ENCODE assay signal across 9 cellular contexts in genomic region chr3:157067114-157067513, GRCh38.
DNase-seq lines count a peak whose midpoint lies in the region; ATAC-seq and TF ChIP-seq lines count a peak whose summit lies in the region.
"Had no signal": no experiment of that assay in that cellular context is flagged by ENCODE, and none has a peak within 500 bp of the region (broad histone marks: within the 10 kb centered on the region; RNA-seq: fewer than 3 reads in every experiment).

No MANE protein-coding gene starts in this region.

- H3K4me1 Mint-ChIP-seq in activated CD8-positive, alpha-beta memory T cell treated with anti-CD3 and anti-CD28 coated beads, Interleukin-2, amount 10 ng/mL, durations not matched to agents 7 days and 5 days = peaks cover 22% of the 10 kb centered on the region
- H3K4me1 Mint-ChIP-seq in activated naive CD8-positive, alpha-beta T cell treated with anti-CD3 and anti-CD28 coated beads, Interleukin-2, amount 10 ng/mL, durations not matched to agents 7 days and 5 days = peaks cover 16% of the 10 kb centered on the region

- H3K9me3 ChIP-seq in esophagus muscularis mucosa (no peaks in the 10 kb centered on the region), adrenal gland (replicated peaks in 1 of 3) (no peaks in the 10 kb centered on the region), HAP-1 (no peaks in the 10 kb centered on the region)

- WGBS in esophagus muscularis mucosa = 81% methylated on average over 3 of the region's 3 CpGs
- WGBS in adrenal gland, 4 donors = 80 to 95% (median 88%) methylated on average over 3 of the region's 3 CpGs

- ATAC-seq in activated CD8-positive, alpha-beta memory T cell treated with anti-CD3 and anti-CD28 coated beads, Interleukin-2, amount 10 ng/mL, durations not matched to agents 7 days and 5 days = peak; percentile 79
- ATAC-seq in HG03175 (IDR thresholded peaks at IDR 0.05; ENCODE audit: unreplicated experiment) = peak; percentile 48
- ATAC-seq in activated naive CD8-positive, alpha-beta T cell treated with anti-CD3 and anti-CD28 coated beads, Interleukin-2, amount 10 ng/mL, durations not matched to agents 7 days and 5 days (ENCODE audit: low read depth) = peak; percentile 67
- peak; percentile 25 for ATAC-seq in stimulated activated naive CD8-positive, alpha-beta T cell treated with anti-CD3 and anti-CD28 coated beads, Interleukin-15, Interleukin-2, amounts not matched to agents 100 U/mL and 50 U/mL, for 24 hours

- DNase-seq in activated CD8-positive, alpha-beta memory T cell treated with anti-CD3 and anti-CD28 coated beads, Interleukin-2, amount 10 ng/mL, durations not matched to agents 7 days and 5 days = peak; percentile 49
- no peak for DNase-seq in activated CD8-positive, alpha-beta memory T cell treated with anti-CD3 and anti-CD28 coated beads for 24 hours
- no peak for DNase-seq in activated naive CD8-positive, alpha-beta T cell treated with anti-CD3 and anti-CD28 coated beads, Interleukin-2, amount 10 ng/mL, durations not matched to agents 7 days and 5 days
- DNase-seq in stimulated activated naive CD8-positive, alpha-beta T cell treated with anti-CD3 and anti-CD28 coated beads, Interleukin-15, Interleukin-2, amounts not matched to agents 100 U/mL and 50 U/mL, for 24 hours = no peak
- DNase-seq in esophagus muscularis mucosa (ENCODE audit: extremely low spot score) (no peak), adrenal gland (no peak), HAP-1 (ENCODE audit: low spot score in 2 of 2) (no peak)
- DNase-seq: NCI-H1436 had no signal

- TF ChIP-seq POLR2A in esophagus muscularis mucosa (IDR thresholded peaks at IDR 0.05; ENCODE audit: low read depth) (no peak), adrenal gland (IDR thresholded peaks at IDR 0.05) (no peak)

- H3K4me3 ChIP-seq in esophagus muscularis mucosa (no peak overlapping the region), adrenal gland (no peak overlapping the region), HAP-1 (no peak overlapping the region)

- H3K36me3 ChIP-seq in esophagus muscularis mucosa (no peaks in the 10 kb centered on the region), adrenal gland (replicated peaks in 1 of 2) (no peaks in the 10 kb centered on the region), HAP-1 (replicated peaks) (no peaks in the 10 kb centered on the region)

- H3K27ac Mint-ChIP-seq in activated CD8-positive, alpha-beta memory T cell treated with anti-CD3 and anti-CD28 coated beads, Interleukin-2, amount 10 ng/mL, durations not matched to agents 7 days and 5 days = peak overlapping the region; percentile 33
- H3K27ac Mint-ChIP-seq in activated naive CD8-positive, alpha-beta T cell treated with anti-CD3 and anti-CD28 coated beads, Interleukin-2, amount 10 ng/mL, durations not matched to agents 7 days and 5 days = no peak overlapping the region

- in situ Hi-C loops in HAP-1 (cut with MboI; ENCODE audit: low sequenced_read_pairs) = no loop called here

- TF ChIP-seq EP300 in esophagus muscularis mucosa (IDR thresholded peaks at IDR 0.05) = no peak

- H3K9me3 Mint-ChIP-seq in activated CD8-positive, alpha-beta memory T cell treated with anti-CD3 and anti-CD28 coated beads, Interleukin-2, amount 10 ng/mL, durations not matched to agents 7 days and 5 days (ENCODE audit: low read depth) = no peaks in the 10 kb centered on the region
- H3K9me3 Mint-ChIP-seq in activated naive CD8-positive, alpha-beta T cell treated with anti-CD3 and anti-CD28 coated beads, Interleukin-2, amount 10 ng/mL, durations not matched to agents 7 days and 5 days = no peaks in the 10 kb centered on the region

- H3K4me1 ChIP-seq in esophagus muscularis mucosa (peaks cover 0 to 22% (median 13%) of the 10 kb centered on the region in 4 donors), adrenal gland (replicated peaks in 1 of 2) (no peaks in the 10 kb centered on the region), HAP-1 (no peaks in the 10 kb centered on the region)

- H3K36me3 Mint-ChIP-seq in activated CD8-positive, alpha-beta memory T cell treated with anti-CD3 and anti-CD28 coated beads, Interleukin-2, amount 10 ng/mL, durations not matched to agents 7 days and 5 days = no peaks in the 10 kb centered on the region
- no peaks in the 10 kb centered on the region for H3K36me3 Mint-ChIP-seq in activated naive CD8-positive, alpha-beta T cell treated with anti-CD3 and anti-CD28 coated beads, Interleukin-2, amount 10 ng/mL, durations not matched to agents 7 days and 5 days

- TF ChIP-seq CTCF in esophagus muscularis mucosa (IDR thresholded peaks at IDR 0.05) = no peak
- TF ChIP-seq CTCF in adrenal gland (IDR thresholded peaks at IDR 0.05) = no peak

- H3K27me3 ChIP-seq in esophagus muscularis mucosa (no peaks in the 10 kb centered on the region), adrenal gland (no peaks in the 10 kb centered on the region), HAP-1 (ENCODE audit: low read depth) (no peaks in the 10 kb centered on the region)

- CTCF ChIA-PET in activated CD8-positive, alpha-beta memory T cell treated with anti-CD3 and anti-CD28 coated beads, Interleukin-2, amount 10 ng/mL, durations not matched to agents 7 days and 5 days (lab: Charles Lee) = interaction anchor here (1.0 to 1.8 kb wide), 3 partner anchors 14 to 22 kb away, joined by 4 to 6 read pairs (median 5); no protein-coding TSS in a partner anchor

- no peak overlapping the region for H3K27ac ChIP-seq in esophagus muscularis mucosa (replicated peaks in 1 of 4)
- no peak overlapping the region for H3K27ac ChIP-seq in adrenal gland

- H3K4me3 Mint-ChIP-seq in activated CD8-positive, alpha-beta memory T cell treated with anti-CD3 and anti-CD28 coated beads, Interleukin-2, amount 10 ng/mL, durations not matched to agents 7 days and 5 days = no peak overlapping the region
- no peak overlapping the region for H3K4me3 Mint-ChIP-seq in activated naive CD8-positive, alpha-beta T cell treated with anti-CD3 and anti-CD28 coated beads, Interleukin-2, amount 10 ng/mL, durations not matched to agents 7 days and 5 days

- intact Hi-C loops in esophagus muscularis mucosa (cut with DNase I) = no loop called here
- intact Hi-C loops in adrenal gland (cut with DNase I) = no loop called here

- peaks cover 8% of the 10 kb centered on the region for H3K27me3 Mint-ChIP-seq in activated CD8-positive, alpha-beta memory T cell treated with anti-CD3 and anti-CD28 coated beads, Interleukin-2, amount 10 ng/mL, durations not matched to agents 7 days and 5 days
- H3K27me3 Mint-ChIP-seq in activated naive CD8-positive, alpha-beta T cell treated with anti-CD3 and anti-CD28 coated beads, Interleukin-2, amount 10 ng/mL, durations not matched to agents 7 days and 5 days = peaks cover 2% of the 10 kb centered on the region

- POLR2A ChIA-PET in activated naive CD8-positive, alpha-beta T cell treated with anti-CD3 and anti-CD28 coated beads, Interleukin-2, amount 10 ng/mL, durations not matched to agents 7 days and 5 days (lab: Charles Lee) = no interaction called here

Comparison
In these comparisons a context has a peak if more than half of its experiments do, and no peak if none do; other contexts are left out.
1. ATAC-seq: peak in every context shown above with its lines; median percentile 79 in activated CD8-positive, alpha-beta memory T cell treated with anti-CD3 and anti-CD28 coated beads, Interleukin-2, amount 10 ng/mL, durations not matched to agents 7 days and 5 days; 67 in activated naive CD8-positive, alpha-beta T cell treated with anti-CD3 and anti-CD28 coated beads, Interleukin-2, amount 10 ng/mL, durations not matched to agents 7 days and 5 days; 48 in HG03175; 25 in stimulated activated naive CD8-positive, alpha-beta T cell treated with anti-CD3 and anti-CD28 coated beads, Interleukin-15, Interleukin-2, amounts not matched to agents 100 U/mL and 50 U/mL, for 24 hours.